1 cellular context compared by ENCODE assay signal in the genomic region with DNA sequence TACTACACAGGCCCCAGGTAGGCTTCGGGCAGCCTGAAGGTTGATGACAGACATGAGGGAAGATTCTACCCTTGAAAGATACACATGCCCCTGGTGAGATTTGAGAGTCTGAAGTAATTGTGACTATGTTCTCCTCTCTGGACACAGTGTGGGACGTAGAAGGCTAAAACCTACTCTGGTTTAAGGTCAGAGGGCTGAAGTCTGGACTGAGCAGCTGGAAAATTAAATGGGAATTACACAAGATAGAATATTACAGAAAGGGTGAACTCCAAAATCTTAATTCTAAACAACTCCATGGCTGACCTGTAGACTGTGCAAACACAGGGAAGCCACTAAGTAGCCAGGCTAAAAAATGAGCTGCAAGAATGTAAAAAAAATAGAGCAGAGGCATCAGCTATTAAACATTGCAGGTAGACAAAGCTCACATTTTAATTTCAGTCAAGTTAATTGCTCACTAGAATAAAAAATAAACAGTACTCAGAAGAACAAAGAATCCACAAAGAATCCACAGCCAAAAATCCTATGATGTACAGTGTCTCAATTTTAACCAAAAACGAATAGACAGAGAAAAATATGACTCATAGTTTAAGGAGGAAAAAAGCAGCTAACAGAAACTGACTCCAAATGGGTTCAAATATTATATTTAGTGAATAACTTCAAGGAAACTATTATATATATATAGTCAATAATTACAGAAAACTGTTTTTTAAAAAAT.
TF ChIP-seq lines count a peak whose summit lies in the region.

No MANE protein-coding gene starts in this region.

TF ChIP-seq in HepG2, 621 proteins besides CTCF, POLR2A, EP300 and RAD21 (continued from another document):
- TF ChIP-seq, protein P1, sequence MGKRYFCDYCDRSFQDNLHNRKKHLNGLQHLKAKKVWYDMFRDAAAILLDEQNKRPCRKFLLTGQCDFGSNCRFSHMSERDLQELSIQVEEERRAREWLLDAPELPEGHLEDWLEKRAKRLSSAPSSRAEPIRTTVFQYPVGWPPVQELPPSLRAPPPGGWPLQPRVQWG (CRISPR knock-in tag; IDR thresholded peaks at IDR 0.05; ENCODE audit: borderline replicate concordance, low read depth) = no peak
- TF ChIP-seq HOXD1 (CRISPR knock-in tag; IDR thresholded peaks at IDR 0.05) (no peak), ZNF792 (CRISPR knock-in tag; IDR thresholded peaks at IDR 0.05) (no peak), ADNP (CRISPR knock-in tag; IDR thresholded peaks at IDR 0.05) (no peak), SATB2 (CRISPR knock-in tag; IDR thresholded peaks at IDR 0.05) (no peak)
- TF ChIP-seq, protein P2, sequence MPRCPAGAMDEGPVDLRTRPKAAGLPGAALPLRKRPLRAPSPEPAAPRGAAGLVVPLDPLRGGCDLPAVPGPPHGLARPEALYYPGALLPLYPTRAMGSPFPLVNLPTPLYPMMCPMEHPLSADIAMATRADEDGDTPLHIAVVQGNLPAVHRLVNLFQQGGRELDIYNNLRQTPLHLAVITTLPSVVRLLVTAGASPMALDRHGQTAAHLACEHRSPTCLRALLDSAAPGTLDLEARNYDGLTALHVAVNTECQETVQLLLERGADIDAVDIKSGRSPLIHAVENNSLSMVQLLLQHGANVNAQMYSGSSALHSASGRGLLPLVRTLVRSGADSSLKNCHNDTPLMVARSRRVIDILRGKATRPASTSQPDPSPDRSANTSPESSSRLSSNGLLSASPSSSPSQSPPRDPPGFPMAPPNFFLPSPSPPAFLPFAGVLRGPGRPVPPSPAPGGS (CRISPR knock-in tag; IDR thresholded peaks at IDR 0.05) = no peak
